Comparison of ENCODE assay signal across 8 cellular contexts in the genomic region with DNA sequence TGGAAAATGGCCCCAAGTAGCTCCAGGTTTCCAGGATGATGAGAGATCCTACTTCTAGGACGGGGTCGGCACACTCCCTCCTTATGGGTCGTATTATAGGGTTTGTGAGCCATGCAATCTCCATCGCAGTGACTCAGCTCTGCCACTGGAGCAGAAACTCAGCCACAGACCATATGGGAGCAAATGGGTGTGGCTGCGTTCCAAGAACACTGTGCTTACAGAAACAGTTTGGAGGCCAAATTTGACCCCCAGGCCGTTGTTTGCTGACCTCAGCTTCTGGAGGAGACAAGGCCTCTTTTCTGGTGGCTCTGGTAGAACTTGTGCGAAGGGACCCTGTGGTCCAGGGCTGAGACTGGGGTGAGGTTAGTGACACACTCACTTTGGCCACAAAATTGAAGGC. TPM values are rescaled to one million over a fixed set of nuclear protein-coding genes. Genes with fewer than 3 reads are reported as not detected.
DNase-seq lines count a peak whose midpoint lies in the region; ATAC-seq, FAIRE-seq and TF ChIP-seq lines count a peak whose summit lies in the region.
"Not testable (repeated sequence)": the region's sequence is repeated elsewhere in the genome, so short reads cannot be mapped to it uniquely, and the experiment has no call there.

No MANE protein-coding gene starts in this region.

- FAIRE-seq in bronchial epithelial cell (lab: Jason Lieb, UNC): not testable (repeated sequence)

- not testable (repeated sequence) for H3K4me1 ChIP-seq in lower lobe of right lung

- not testable (repeated sequence) for H3K36me3 Mint-ChIP-seq in stimulated activated naive CD8-positive, alpha-beta T cell treated with anti-CD3 and anti-CD28 coated beads, Interleukin-15, Interleukin-2, amounts not matched to agents 100 ng/mL and 50 ng/mL, for 24 hours (ENCODE audit: low read depth)

- not testable (repeated sequence) for H3K4me3 Mint-ChIP-seq in stimulated activated naive CD8-positive, alpha-beta T cell treated with anti-CD3 and anti-CD28 coated beads, Interleukin-15, Interleukin-2, amounts not matched to agents 100 ng/mL and 50 ng/mL, for 24 hours

- not testable (repeated sequence) for H3K27ac ChIP-seq in lower lobe of right lung

- not testable (repeated sequence) for H3K4me3 ChIP-seq in AG09309 (ENCODE audit: control insufficient read depth, low read depth, low read length); NB4 (ENCODE audit: low read depth, low read length); bronchial epithelial cell (ENCODE audit: low read depth, low read length); lower lobe of right lung

- not testable (repeated sequence) for H3K27me3 Mint-ChIP-seq in stimulated activated naive CD8-positive, alpha-beta T cell treated with anti-CD3 and anti-CD28 coated beads, Interleukin-15, Interleukin-2, amounts not matched to agents 100 ng/mL and 50 ng/mL, for 24 hours

- H3K36me3 ChIP-seq in bronchial epithelial cell (ENCODE audit: control insufficient read depth, insufficient read depth, low read length); lower lobe of right lung: not testable (repeated sequence)

- intact Hi-C loops in lower lobe of right lung (cut with DNase I): not testable (repeated sequence)

- not testable (repeated sequence) for H3K27me3 ChIP-seq in bronchial epithelial cell (ENCODE audit: control insufficient read depth, insufficient read depth, low read length); lower lobe of right lung (ENCODE audit: low read depth)

- not testable (repeated sequence) for H3K4me1 Mint-ChIP-seq in stimulated activated naive CD8-positive, alpha-beta T cell treated with anti-CD3 and anti-CD28 coated beads, Interleukin-15, Interleukin-2, amounts not matched to agents 100 ng/mL and 50 ng/mL, for 24 hours (ENCODE audit: low read depth)

- peak overlapping the region; percentile 36 for H3K27ac Mint-ChIP-seq in stimulated activated naive CD8-positive, alpha-beta T cell treated with anti-CD3 and anti-CD28 coated beads, Interleukin-15, Interleukin-2, amounts not matched to agents 100 ng/mL and 50 ng/mL, for 24 hours

- TF ChIP-seq POLR2A in NB4 (IDR thresholded peaks at IDR 0.05; ENCODE audit: extremely low read depth, insufficient read length): not testable (repeated sequence)

- H3K9me3 Mint-ChIP-seq in stimulated activated naive CD8-positive, alpha-beta T cell treated with anti-CD3 and anti-CD28 coated beads, Interleukin-15, Interleukin-2, amounts not matched to agents 100 ng/mL and 50 ng/mL, for 24 hours: not testable (repeated sequence)

- ATAC-seq in SK-N-SH treated with all-trans-retinoic acid at 6 μM for 48 hours (peak; percentile 90), lower lobe of right lung (peak; percentile 42 to 52)

- DNase-seq in AG09309 (ENCODE audit: low read depth) (peak; percentile 46), GM04504 (ENCODE audit: low read depth) (peak; percentile 71), NB4 (ENCODE audit: low read depth) (peak; percentile 73), bronchial epithelial cell (ENCODE audit: low read depth) (peak; percentile 35), glomerular visceral epithelial cell (ENCODE audit: extremely low spot score) (peak; percentile 66)
- not testable (repeated sequence) for DNase-seq in lower lobe of right lung

- TF ChIP-seq CTCF in AG09309 (IDR thresholded peaks at IDR 0.05; ENCODE audit: control insufficient read depth, insufficient read depth, low read depth, low read length, missing control alignments); NB4 (IDR thresholded peaks at IDR 0.05; ENCODE audit: low read depth, low read length); lower lobe of right lung (IDR thresholded peaks at IDR 0.05): not testable (repeated sequence)
- TF ChIP-seq CTCF in bronchial epithelial cell (IDR thresholded peaks at IDR 0.05; ENCODE audit: insufficient read depth, low read length, severe bottlenecking): peak; percentile 6

- H3K9me3 ChIP-seq in lower lobe of right lung: not testable (repeated sequence)

RNA-seq across cellular contexts. Expression of a gene that starts 56.5 kb away (rescaled TPM):
- total RNA-seq in bronchial epithelial cell (0.64 and 2.1 TPM in 2 replicates), lower lobe of right lung (1.6 TPM)
